ENCODE assay signal across 8 cellular contexts in genomic region chr11:46247664-46248063, GRCh38. TPM values are rescaled to one million over a fixed set of nuclear protein-coding genes. Genes with fewer than 3 reads are reported as not detected.
A peak's percentile ranks its signal among the peaks of the same experiment; 100 is the strongest.
DNase-seq lines count a peak whose midpoint lies in the region; ATAC-seq and TF ChIP-seq lines count a peak whose summit lies in the region.

No MANE protein-coding gene starts in this region.

- peaks cover 6% of the 10 kb centered on the region for H3K27me3 Mint-ChIP-seq in endodermal cell (ENCODE audit: insufficient read depth)

- H3K27ac Mint-ChIP-seq in endodermal cell = peak overlapping the region; percentile 94

- H2AFZ ChIP-seq in DND-41 (ENCODE audit: low read depth, low read length) = no peak overlapping the region

- ATAC-seq in DND-41 (ENCODE audit: insufficient read depth, low read depth) = no peak

- H3K79me2 ChIP-seq in DND-41 (ENCODE audit: insufficient read depth, low read length) = no peaks in the 10 kb centered on the region

- no peak overlapping the region for H3K4me2 ChIP-seq in DND-41 (ENCODE audit: insufficient read depth, low read length)

- TF ChIP-seq CTCF in DND-41 (IDR thresholded peaks at IDR 0.05; ENCODE audit: borderline replicate concordance, extremely low read depth, low read length, poor library complexity, severe bottlenecking) (peak; percentile 49), endodermal cell (conservative IDR thresholded peaks at IDR 0.05) (peak; percentile 86), spleen (IDR thresholded peaks at IDR 0.05 in 8 of 11, conservative IDR thresholded peaks at IDR 0.05 in 3 of 11) (peak in 3 of 11 experiments; percentile 16 to 41 (median 39))

- H3K36me3 ChIP-seq in DND-41 (ENCODE audit: insufficient read depth, low read length) (no peaks in the 10 kb centered on the region), endodermal cell (ENCODE audit: control insufficient read depth, insufficient read depth, low read length) (no peaks in the 10 kb centered on the region), spleen (no peaks in the 10 kb centered on the region)

- 34 to 100% methylated on average over 1 to 4 of the region's 4 CpGs for WGBS in endodermal cell (ENCODE audit: insufficient coverage in 1 of 2, insufficient read length in 1 of 2), 2 experiments
- WGBS in spleen, 5 donors = 57 to 84% (median 70%) methylated on average over 4 of the region's 4 CpGs

- no peaks in the 10 kb centered on the region for H3K36me3 Mint-ChIP-seq in endodermal cell (ENCODE audit: low read depth)

- intact Hi-C loops in spleen (cut with DNase I; ENCODE audit: low total_unique reads) = no loop called here

- H3K4me3 ChIP-seq in DND-41 (ENCODE audit: low read depth in 1 of 2, low read length in 2 of 2) (no peak overlapping the region), endodermal cell (ENCODE audit: low read length) (no peak overlapping the region), spleen (no peak overlapping the region)

- H3K4me3 Mint-ChIP-seq in endodermal cell = no peak overlapping the region

- H3K27ac ChIP-seq in DND-41 (ENCODE audit: low read length) (no peak overlapping the region), endodermal cell (ENCODE audit: low read depth, low read length) (no peak overlapping the region), spleen (no peak overlapping the region)

- no peaks in the 10 kb centered on the region for H4K20me1 ChIP-seq in DND-41 (ENCODE audit: insufficient read depth, low read length)

- H3K9ac ChIP-seq in DND-41 (ENCODE audit: low read depth, low read length) (no peak overlapping the region), endodermal cell (ENCODE audit: extremely low read depth, low read length, poor library complexity, severe bottlenecking) (peak overlapping the region; percentile 40)

- H3K27me3 ChIP-seq in DND-41 (ENCODE audit: insufficient read depth, low read length, poor library complexity) = no peaks in the 10 kb centered on the region
- no peaks in the 10 kb centered on the region for H3K27me3 ChIP-seq in endodermal cell (ENCODE audit: control insufficient read depth, insufficient read depth, low read length, poor library complexity, severe bottlenecking)
- H3K27me3 ChIP-seq in spleen (replicated peaks in 1 of 7) = no peaks in the 10 kb centered on the region

- H3K9me3 ChIP-seq in DND-41 (ENCODE audit: insufficient read depth, low read length, severe bottlenecking) (no peaks in the 10 kb centered on the region), endodermal cell (ENCODE audit: control insufficient read depth, low read length) (no peaks in the 10 kb centered on the region), spleen (no peaks in the 10 kb centered on the region)

- peaks cover 25% of the 10 kb centered on the region for H3K4me1 Mint-ChIP-seq in endodermal cell

- no peaks in the 10 kb centered on the region for H3K9me3 Mint-ChIP-seq in endodermal cell

- TF ChIP-seq POLR2A in spleen (IDR thresholded peaks at IDR 0.05) = no peak

- peaks cover 17% of the 10 kb centered on the region for H3K4me1 ChIP-seq in DND-41 (ENCODE audit: insufficient read depth, low read length)
- peaks cover 7% of the 10 kb centered on the region for H3K4me1 ChIP-seq in endodermal cell (ENCODE audit: control insufficient read depth, insufficient read depth, low read length)
- peaks cover 0 to 15% (median 12%) of the 10 kb centered on the region in 6 donors for H3K4me1 ChIP-seq in spleen

- DNase-seq in DND-41 = peak; percentile 27
- peak; percentile 8 to 12 for DNase-seq in Kasumi-1 (lab: John Stamatoyannopoulos, UW)
- peak; percentile 75 to 81 for DNase-seq in SHP77 (lab: John Stamatoyannopoulos, UW)
- peak; percentile 92 for DNase-seq in endodermal cell
- peak; percentile 76 for DNase-seq in renal cortical epithelial cell (ENCODE audit: low read depth)
- DNase-seq in hepatic stellate cell (ENCODE audit: low spot score) = no peak
- DNase-seq in ecto neural progenitor cell (ENCODE audit: low spot score) = no peak
- DNase-seq in spleen = no peak

RNA-seq across cellular contexts. Expression of gene CREB3L1, which starts 29.8 kb away (rescaled TPM):
- total RNA-seq in endodermal cell (1 to 10 TPM; 8.8 to 9.9 TPM), renal cortical epithelial cell (2.1 and 6.7 TPM in 2 replicates), spleen (1 to 10 TPM; 2.0 to 8.9 (median 5.0) TPM)
- 6.6 TPM for polyA plus RNA-seq in endodermal cell (2013, experiment 1 of 2)
- polyA plus RNA-seq in endodermal cell (2013, experiment 2 of 2) = 7.5 TPM
- polyA plus RNA-seq in spleen = 1 to 10 TPM in 2 of 3 donors, under 1 TPM in 1; 0.28 to 1.4 (median 1.1) TPM

Comparison
In these comparisons a context has a peak if more than half of its experiments do, and no peak if none do; other contexts are left out.
1. DNase-seq: peak in DND-41 (single experiment), Kasumi-1 (2 of 2), SHP77 (2 of 2), endodermal cell (single experiment) and renal cortical epithelial cell (single experiment); none in hepatic stellate cell (single experiment), ecto neural progenitor cell (single experiment) and spleen (single experiment).